8 cellular contexts compared by ENCODE assay signal in the genomic region with DNA sequence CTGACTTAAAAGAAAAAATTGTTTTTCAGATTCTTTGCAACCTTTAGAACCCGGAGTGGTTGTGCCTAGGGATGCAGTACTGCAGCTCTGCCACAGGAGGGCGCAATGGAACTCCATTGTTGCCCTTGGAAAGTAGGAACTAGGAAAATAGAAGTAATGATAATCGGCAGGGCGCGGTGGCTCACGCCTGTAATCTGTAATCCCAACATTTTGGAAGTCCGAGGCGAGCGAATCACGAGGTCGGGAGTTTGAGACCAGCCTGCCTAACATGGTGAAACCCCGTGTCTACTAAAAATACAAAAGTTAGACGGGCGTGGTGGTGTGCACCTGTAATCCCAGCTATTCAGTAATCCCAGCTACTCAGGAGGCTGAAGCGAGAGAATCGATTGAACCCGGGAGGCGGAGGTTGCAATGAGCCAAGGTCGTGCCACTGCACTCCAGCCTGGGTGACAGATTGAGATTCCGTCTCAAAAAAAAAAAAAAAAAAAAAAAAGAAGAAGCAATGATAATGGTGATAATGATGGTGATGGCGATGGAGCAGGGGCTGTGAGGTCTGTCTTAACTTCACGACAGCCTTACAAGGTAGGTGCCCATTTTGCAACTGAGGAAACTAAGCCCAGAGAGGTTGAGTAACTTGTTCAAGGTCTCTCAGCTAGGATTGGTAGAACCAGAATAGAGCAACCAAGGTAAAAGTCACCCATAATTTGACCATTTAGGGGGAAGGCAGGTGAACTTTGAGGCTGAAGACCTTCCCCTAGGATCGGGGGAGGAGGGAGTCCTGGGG. TPM values are rescaled to one million over a fixed set of nuclear protein-coding genes. Genes with fewer than 3 reads are reported as not detected.
DNase-seq lines count a peak whose midpoint lies in the region; ATAC-seq, FAIRE-seq and TF ChIP-seq lines count a peak whose summit lies in the region.

No MANE protein-coding gene starts in this region.

- H4K20me1 ChIP-seq in GM23248 (ENCODE audit: insufficient read depth): no peaks in the 10 kb centered on the region

- CTCF ChIA-PET in AG04449 (lab: Yijun Ruan, JAX): interaction anchor here (0.6 to 6.8 kb wide), 10 partner anchors 8 to 465 kb away, joined by 3 to 49 read pairs (median 3); partner anchors contain the start of gene NFILZ

- H3K27ac ChIP-seq in GM23248 (no peak overlapping the region), cardiac muscle cell (no peak overlapping the region), small intestine (ENCODE audit: low read depth in 1 of 2, low read length in 1 of 2) (no peak overlapping the region)

- FAIRE-seq in small intestine (lab: Jason Lieb, UNC): no peak

- in situ Hi-C loops in GM23248 (cut with MboI): no loop called here

- H2AFZ ChIP-seq in GM23248: no peak overlapping the region

- 28 to 30% methylated on average over 21 to 23 of the region's 23 CpGs for WGBS in GM23248 (ENCODE audit: low coverage in 1 of 2, low lambda C conversion rate in 2 of 2, missing lambda C conversion rate in 2 of 2), 2 experiments
- 32 to 37% (median 35%) methylated on average over 22 to 23 of the region's 23 CpGs for WGBS in small intestine, 3 donors

- H3K9me2 ChIP-seq in GM23248 (ENCODE audit: insufficient read depth): no peaks in the 10 kb centered on the region

- H3K36me3 ChIP-seq in GM23248 (ENCODE audit: low read depth): no peaks in the 10 kb centered on the region
- no peaks in the 10 kb centered on the region for H3K36me3 ChIP-seq in cardiac muscle cell
- no peaks in the 10 kb centered on the region for H3K36me3 ChIP-seq in small intestine (ENCODE audit: control insufficient read depth in 2 of 2, insufficient read depth in 2 of 2, low read length in 2 of 2)

- H3K9ac ChIP-seq in GM23248: no peak overlapping the region

- no peak overlapping the region for H3K4me2 ChIP-seq in GM23248 (ENCODE audit: unreplicated experiment)

- no peak for DNase-seq in AG04449 (ENCODE audit: low read depth, low spot score)
- peak; percentile 58 for DNase-seq in GM23248
- peak; percentile 25 for DNase-seq in SHP77 treated with DMSO at 0.1 percent for 48 hours (lab: John Stamatoyannopoulos, UW)
- DNase-seq in activated naive CD4-positive, alpha-beta T cell treated with Interleukin-2 at 50 U/mL for 16 hours: peak; percentile 65
- DNase-seq in cardiac muscle cell (ENCODE audit: low read depth in 1 of 2, low spot score in 1 of 2): peak; percentile 60 to 74
- DNase-seq in small intestine: peak; percentile 37

- no peaks in the 10 kb centered on the region; the same call in 1 of the 2 replicates for H3K4me1 ChIP-seq in GM23248 (ENCODE audit: insufficient read depth)
- no peaks in the 10 kb centered on the region for H3K4me1 ChIP-seq in cardiac muscle cell (ENCODE audit: low read depth)
- H3K4me1 ChIP-seq in small intestine (ENCODE audit: control insufficient read depth in 2 of 2, insufficient read depth in 1 of 2, low read depth in 1 of 2, low read length in 1 of 2): peaks cover 0 to 3% of the 10 kb centered on the region in 2 donors

- H3K79me2 ChIP-seq in GM23248 (ENCODE audit: insufficient read depth): no peaks in the 10 kb centered on the region

- H3K4me3 ChIP-seq in AG04449 (ENCODE audit: low read depth, low read length) (no peak overlapping the region), GM23248 (no peak overlapping the region), cardiac muscle cell (no peak overlapping the region), small intestine (ENCODE audit: low read depth in 1 of 2, low read length in 2 of 2) (no peak overlapping the region)

- H3K27me3 ChIP-seq in GM23248 (replicated peaks; ENCODE audit: insufficient read depth) (no peaks in the 10 kb centered on the region), cardiac muscle cell (no peaks in the 10 kb centered on the region), small intestine (ENCODE audit: control insufficient read depth in 2 of 2, insufficient read depth in 2 of 2, low read length in 2 of 2) (no peaks in the 10 kb centered on the region)

- POLR2A ChIA-PET in AG04449 (lab: Yijun Ruan, JAX): no interaction called here

- H3K9me3 ChIP-seq in GM23248 (ENCODE audit: low read depth) (no peaks in the 10 kb centered on the region), cardiac muscle cell (ENCODE audit: low read depth) (no peaks in the 10 kb centered on the region), small intestine (ENCODE audit: control insufficient read depth, low read depth) (no peaks in the 10 kb centered on the region)

- ATAC-seq in HG02759 (IDR thresholded peaks at IDR 0.05; ENCODE audit: unreplicated experiment) (no peak), HG03460 (IDR thresholded peaks at IDR 0.05; ENCODE audit: unreplicated experiment) (no peak)

- TF ChIP-seq CTCF in AG04449 (IDR thresholded peaks at IDR 0.05; ENCODE audit: insufficient read depth, low read length, missing control alignments): peak; percentile 83
- peak; percentile 97 for TF ChIP-seq CTCF in cardiac muscle cell (IDR thresholded peaks at IDR 0.05; ENCODE audit: low read depth, low read length)

- H3F3A ChIP-seq in GM23248 (ENCODE audit: insufficient read depth): peaks cover 9% of the 10 kb centered on the region; the same call in 1 of the 2 replicates

RNA-seq across cellular contexts. Expression of gene ADAMTS10, which starts 5.5 kb away (rescaled TPM):
- 12.2 and 12.9 TPM in 2 replicates for total RNA-seq in GM23248 (2014; rRNA removed; shearing (Covaris generic))
- 3.5 and 4.3 TPM in 2 replicates for polyA plus RNA-seq in GM23248 (2016; fragmentation: Nextera tagmentation; extraction: Ambion mirVana)
- 49.3 and 93.9 TPM in 2 replicates for total RNA-seq in cardiac muscle cell
- 27.7 and 35.6 TPM in 2 replicates for polyA plus RNA-seq in cardiac muscle cell
- polyA plus RNA-seq in small intestine: 1 to 10 TPM in 2 of 3 donors, not detected in 1; 1.9 to 8.5 TPM

RNA-seq across cellular contexts. Expression of gene NFILZ, which starts 14.4 kb away (rescaled TPM):
- not detected in 2 replicates for total RNA-seq in GM23248 (2014; rRNA removed; shearing (Covaris generic))
- polyA plus RNA-seq in GM23248 (2016; fragmentation: Nextera tagmentation; extraction: Ambion mirVana) (not detected in 2 replicates), cardiac muscle cell (not detected in 2 replicates), small intestine (not detected)
- not detected in 2 replicates for total RNA-seq in cardiac muscle cell

RNA-seq across cellular contexts. Expression of gene MYO1F, which starts 38.8 kb away (rescaled TPM):
- total RNA-seq in GM23248 (2014; rRNA removed; shearing (Covaris generic)): 0.54 and 9.0 TPM in 2 replicates
- 1.1 and 1.6 TPM in 2 replicates for polyA plus RNA-seq in GM23248 (2016; fragmentation: Nextera tagmentation; extraction: Ambion mirVana)
- total RNA-seq in cardiac muscle cell: 0.03 and 0.18 TPM in 2 replicates
- polyA plus RNA-seq in cardiac muscle cell: 1.5 and 5.1 TPM in 2 replicates
- polyA plus RNA-seq in small intestine: 1 to 10 TPM; 1.3 to 6.4 (median 5.7) TPM
